Comparison of ENCODE assay signal across 1 cellular context in genomic region chr11:47152126-47152952, GRCh38.
TF ChIP-seq lines count a peak whose summit lies in the region.

No MANE protein-coding gene starts in this region.

TF ChIP-seq in K562, 482 proteins besides CTCF, POLR2A, EP300 and RAD21:
- no peak for TF ChIP-seq KDM2B (CRISPR knock-in tag; IDR thresholded peaks at IDR 0.05)
- TF ChIP-seq ZFX (CRISPR knock-in tag; IDR thresholded peaks at IDR 0.05) = 0 out of 2 replicates have a peak, but pooled peaks have one; percentile 23
